ENCODE assay signal across 1 cellular context in the genomic region with DNA sequence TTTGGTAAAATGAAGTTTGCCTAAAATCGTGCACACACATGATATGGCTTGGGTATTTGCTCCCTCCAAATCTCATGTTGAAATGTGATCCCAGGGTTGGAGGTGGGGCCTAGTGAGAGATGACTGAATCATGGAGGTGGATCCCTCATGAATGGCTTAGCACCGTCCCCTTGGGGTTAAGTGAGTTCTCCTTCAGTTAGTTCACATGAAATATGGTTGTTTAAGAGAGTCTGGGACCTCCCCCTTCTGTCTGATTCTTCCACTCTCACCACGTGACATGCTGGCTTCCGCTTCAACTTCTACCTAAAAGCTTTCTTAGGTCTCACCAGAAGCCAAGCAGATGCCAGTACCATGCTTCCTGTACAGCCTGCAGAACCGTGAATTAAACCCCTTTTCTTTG.
TF ChIP-seq lines count a peak whose summit lies in the region.

No MANE protein-coding gene starts in this region.

TF ChIP-seq in IMR-90, 13 proteins besides CTCF, POLR2A, EP300 and RAD21 (continued from another document):
- TF ChIP-seq, protein P1, sequence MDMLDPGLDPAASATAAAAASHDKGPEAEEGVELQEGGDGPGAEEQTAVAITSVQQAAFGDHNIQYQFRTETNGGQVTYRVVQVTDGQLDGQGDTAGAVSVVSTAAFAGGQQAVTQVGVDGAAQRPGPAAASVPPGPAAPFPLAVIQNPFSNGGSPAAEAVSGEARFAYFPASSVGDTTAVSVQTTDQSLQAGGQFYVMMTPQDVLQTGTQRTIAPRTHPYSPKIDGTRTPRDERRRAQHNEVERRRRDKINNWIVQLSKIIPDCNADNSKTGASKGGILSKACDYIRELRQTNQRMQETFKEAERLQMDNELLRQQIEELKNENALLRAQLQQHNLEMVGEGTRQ (IDR thresholded peaks at IDR 0.05; ENCODE audit: low read depth, low read length), result no peak
- TF ChIP-seq MXI1 (IDR thresholded peaks at IDR 0.05; ENCODE audit: borderline replicate concordance, low read depth, low read length) (no peak), BHLHE40 (IDR thresholded peaks at IDR 0.05; ENCODE audit: low read depth, low read length) (no peak), MAFK (IDR thresholded peaks at IDR 0.05; ENCODE audit: low read depth, low read length) (no peak), FOS (IDR thresholded peaks at IDR 0.05; ENCODE audit: low read depth, low read length) (no peak), MAZ (IDR thresholded peaks at IDR 0.05; ENCODE audit: borderline replicate concordance, low read depth, low read length) (no peak)
